1 cellular context compared by ENCODE assay signal in genomic region chr6:34334796-34335416, GRCh38.
TF ChIP-seq lines count a peak whose summit lies in the region.

No MANE protein-coding gene starts in this region.

TF ChIP-seq in liver, 16 proteins besides CTCF, POLR2A, EP300 and RAD21:
- TF ChIP-seq EGR1 (IDR thresholded peaks at IDR 0.05; ENCODE audit: low read depth in 2 of 2) = no peak
- TF ChIP-seq RXRA (IDR thresholded peaks at IDR 0.05) = peak; percentile 18 to 26
